4 cellular contexts compared by ENCODE assay signal in the genomic region with DNA sequence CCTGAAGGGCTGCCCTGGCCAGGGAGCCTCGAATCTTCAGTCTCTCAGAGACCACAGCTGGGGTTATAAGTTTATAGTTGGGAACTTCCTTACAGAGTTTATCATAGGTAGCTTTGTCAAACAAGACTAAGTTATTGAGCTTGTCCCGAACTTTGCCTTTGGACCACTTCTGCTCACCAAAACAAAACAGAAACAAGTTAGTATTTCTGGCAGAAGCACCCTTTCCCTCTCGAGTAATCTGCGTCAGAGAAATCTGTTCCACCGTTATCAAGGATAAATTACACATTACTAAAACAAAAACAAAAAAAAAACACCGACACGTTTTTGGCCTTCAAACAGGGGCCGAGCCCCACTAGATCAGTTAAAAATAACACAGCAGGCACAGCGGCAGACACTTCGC.
DNase-seq lines count a peak whose midpoint lies in the region; ATAC-seq and TF ChIP-seq lines count a peak whose summit lies in the region.
"Not testable (repeated sequence)": the region's sequence is repeated elsewhere in the genome, so short reads cannot be mapped to it uniquely, and the experiment has no call there.

No MANE protein-coding gene starts in this region.

- not testable (repeated sequence) for H3K9me3 ChIP-seq in RWPE2 (ENCODE audit: severe bottlenecking); duodenal mucosa (ENCODE audit: control insufficient read depth in 1 of 2, low read length in 2 of 2); muscle layer of colon (ENCODE audit: low read length)

- H3K27ac ChIP-seq in 22Rv1 (peak overlapping the region; percentile 96), RWPE2 (ENCODE audit: poor library complexity, severe bottlenecking) (peak overlapping the region; percentile 82), duodenal mucosa (ENCODE audit: low read depth, low read length) (peak overlapping the region; percentile 98), muscle layer of colon (ENCODE audit: low read depth, low read length) (peak overlapping the region; percentile 87)

- H3K4me1 ChIP-seq in RWPE2 (ENCODE audit: insufficient read depth, poor library complexity, severe bottlenecking) (peaks cover 19% of the 10 kb centered on the region), duodenal mucosa (ENCODE audit: control insufficient read depth in 1 of 2, insufficient read depth in 2 of 2, low read length in 2 of 2) (peaks cover 30 to 38% of the 10 kb centered on the region in 2 donors), muscle layer of colon (ENCODE audit: insufficient read depth, low read length) (peaks cover 37% of the 10 kb centered on the region)

- ATAC-seq in RWPE2 (ENCODE audit: low read depth), result not testable (repeated sequence)

- H3K4me3 ChIP-seq in RWPE2 (ENCODE audit: severe bottlenecking) (peak overlapping the region; percentile 85), duodenal mucosa (ENCODE audit: low read depth in 1 of 2, low read length in 2 of 2) (peak overlapping the region; percentile 97 to 99), muscle layer of colon (ENCODE audit: low read depth in 1 of 2, low read length in 2 of 2) (peak overlapping the region; percentile 89 to 99)

- DNase-seq in RWPE2 (ENCODE audit: low spot score), result not testable (repeated sequence)

- not testable (repeated sequence) for TF ChIP-seq CTCF in 22Rv1 (IDR thresholded peaks at IDR 0.05); RWPE2 (IDR thresholded peaks at IDR 0.05; ENCODE audit: poor library complexity, severe bottlenecking)

- H3K27me3 ChIP-seq in RWPE2 (ENCODE audit: insufficient read depth, poor library complexity, severe bottlenecking); duodenal mucosa (ENCODE audit: control insufficient read depth in 1 of 2, insufficient read depth in 2 of 2, low read length in 2 of 2); muscle layer of colon (ENCODE audit: control insufficient read depth in 1 of 2, insufficient read depth in 2 of 2, low read length in 2 of 2): not testable (repeated sequence)

- H3K9ac ChIP-seq in duodenal mucosa (ENCODE audit: low read depth in 1 of 2, low read length in 2 of 2) (peak overlapping the region; percentile 85 to 88), muscle layer of colon (ENCODE audit: low read length) (peak overlapping the region; percentile 100)

- H3K36me3 ChIP-seq in RWPE2 (ENCODE audit: low read depth) (peaks cover 78% of the 10 kb centered on the region), duodenal mucosa (ENCODE audit: control insufficient read depth in 1 of 2, insufficient read depth in 2 of 2, low read length in 2 of 2) (peaks cover 11 to 42% of the 10 kb centered on the region in 2 donors), muscle layer of colon (ENCODE audit: insufficient read depth, low read length) (peaks cover 57% of the 10 kb centered on the region)
